Comparison of ENCODE assay signal across 1 cellular context in the genomic region with DNA sequence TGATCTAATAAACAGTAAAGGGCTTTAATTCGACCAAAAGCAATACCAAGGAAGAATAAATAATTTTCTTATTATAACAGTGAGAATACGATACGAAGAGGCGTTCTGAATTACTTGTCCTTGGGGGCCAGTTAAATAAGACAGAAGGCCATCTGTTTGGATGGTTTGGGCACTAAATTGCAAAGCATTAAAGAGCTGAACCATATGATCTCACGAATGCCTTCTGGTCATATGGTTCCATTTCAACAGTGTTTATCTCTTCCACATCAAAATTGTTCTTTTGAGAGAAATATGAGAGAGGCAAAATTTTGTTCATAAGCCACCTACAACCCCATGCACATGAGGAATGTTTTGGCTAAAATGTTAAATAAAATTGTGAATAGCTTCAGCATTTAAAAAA.
TF ChIP-seq lines count a peak whose summit lies in the region.

No MANE protein-coding gene starts in this region.

TF ChIP-seq in SK-N-SH, 30 proteins besides CTCF, POLR2A, EP300 and RAD21 (continued from another document):
- TF ChIP-seq, protein P1, sequence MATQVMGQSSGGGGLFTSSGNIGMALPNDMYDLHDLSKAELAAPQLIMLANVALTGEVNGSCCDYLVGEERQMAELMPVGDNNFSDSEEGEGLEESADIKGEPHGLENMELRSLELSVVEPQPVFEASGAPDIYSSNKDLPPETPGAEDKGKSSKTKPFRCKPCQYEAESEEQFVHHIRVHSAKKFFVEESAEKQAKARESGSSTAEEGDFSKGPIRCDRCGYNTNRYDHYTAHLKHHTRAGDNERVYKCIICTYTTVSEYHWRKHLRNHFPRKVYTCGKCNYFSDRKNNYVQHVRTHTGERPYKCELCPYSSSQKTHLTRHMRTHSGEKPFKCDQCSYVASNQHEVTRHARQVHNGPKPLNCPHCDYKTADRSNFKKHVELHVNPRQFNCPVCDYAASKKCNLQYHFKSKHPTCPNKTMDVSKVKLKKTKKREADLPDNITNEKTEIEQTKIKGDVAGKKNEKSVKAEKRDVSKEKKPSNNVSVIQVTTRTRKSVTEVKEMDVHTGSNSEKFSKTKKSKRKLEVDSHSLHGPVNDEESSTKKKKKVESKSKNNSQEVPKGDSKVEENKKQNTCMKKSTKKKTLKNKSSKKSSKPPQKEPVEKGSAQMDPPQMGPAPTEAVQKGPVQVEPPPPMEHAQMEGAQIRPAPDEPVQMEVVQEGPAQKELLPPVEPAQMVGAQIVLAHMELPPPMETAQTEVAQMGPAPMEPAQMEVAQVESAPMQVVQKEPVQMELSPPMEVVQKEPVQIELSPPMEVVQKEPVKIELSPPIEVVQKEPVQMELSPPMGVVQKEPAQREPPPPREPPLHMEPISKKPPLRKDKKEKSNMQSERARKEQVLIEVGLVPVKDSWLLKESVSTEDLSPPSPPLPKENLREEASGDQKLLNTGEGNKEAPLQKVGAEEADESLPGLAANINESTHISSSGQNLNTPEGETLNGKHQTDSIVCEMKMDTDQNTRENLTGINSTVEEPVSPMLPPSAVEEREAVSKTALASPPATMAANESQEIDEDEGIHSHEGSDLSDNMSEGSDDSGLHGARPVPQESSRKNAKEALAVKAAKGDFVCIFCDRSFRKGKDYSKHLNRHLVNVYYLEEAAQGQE (IDR thresholded peaks at IDR 0.05; ENCODE audit: low read depth, low read length) = no peak
